In the genomic region with DNA sequence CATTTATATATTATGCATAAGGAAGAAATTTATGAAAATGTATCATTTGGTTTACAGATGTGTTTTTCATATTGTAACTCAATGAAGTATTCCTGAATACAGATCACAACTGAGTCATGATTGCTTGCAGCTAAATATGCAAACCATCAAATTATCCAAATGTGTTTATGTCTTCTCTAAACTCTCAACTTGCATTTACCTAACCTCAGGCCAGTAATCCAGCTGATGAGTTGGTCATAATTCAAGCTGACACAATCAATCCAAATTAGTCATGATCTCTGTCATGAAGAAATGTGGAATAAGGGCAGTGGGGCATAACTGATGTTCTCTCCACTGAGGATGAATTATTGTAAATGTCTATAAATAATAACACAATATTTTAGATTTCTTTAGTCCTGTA, we compare ENCODE assay signal across 17 cellular contexts.
DNase-seq lines count a peak whose midpoint lies in the region; TF ChIP-seq lines count a peak whose summit lies in the region.
"Had no signal": no experiment of that assay in that cellular context is flagged by ENCODE, and none has a peak within 500 bp of the region (broad histone marks: within the 10 kb centered on the region; RNA-seq: fewer than 3 reads in every experiment).

No MANE protein-coding gene starts in this region.

- no peak overlapping the region for H3K4me2 ChIP-seq in mammary epithelial cell (ENCODE audit: insufficient read depth, low read depth, low read length)
- H3K4me2 ChIP-seq: BLaER1 treated with 17β-estradiol and CSF1 and Interleukin-3, amounts not matched to agents 10 nM and 100 nM had no signal

- intact Hi-C loops in mammary epithelial cell (cut with micrococcal nuclease), result no loop called here
- intact Hi-C loops in breast epithelium (cut with DNase I; ENCODE audit: low total_unique reads), result no loop called here

- no peak for TF ChIP-seq CTCF in mammary epithelial cell (conservative IDR thresholded peaks at IDR 0.05 in 1 of 2, IDR thresholded peaks at IDR 0.05 in 1 of 2; ENCODE audit: extremely low read depth in 1 of 2, insufficient read depth in 1 of 2, low read depth in 1 of 2, low read length in 2 of 2)
- no peak for TF ChIP-seq CTCF in breast epithelium (IDR thresholded peaks at IDR 0.05)
- TF ChIP-seq CTCF in epithelial cell of esophagus (IDR thresholded peaks at IDR 0.05; ENCODE audit: insufficient read depth, low read depth, low read length, missing control alignments), result no peak

- H3K27me3 ChIP-seq in mammary epithelial cell (ENCODE audit: insufficient read depth, low read length), result no peaks in the 10 kb centered on the region
- no peaks in the 10 kb centered on the region for H3K27me3 ChIP-seq in breast epithelium
- H3K27me3 ChIP-seq: BLaER1 treated with 17β-estradiol and CSF1 and Interleukin-3, amounts not matched to agents 10 nM and 100 nM had no signal

- DNase-seq in mammary epithelial cell (peak; percentile 25), breast epithelium (ENCODE audit: low spot score in 2 of 2) (no peak), NCI-H1048 (lab: John Stamatoyannopoulos, UW) (peak; percentile 65), epithelial cell of esophagus (ENCODE audit: low read depth) (peak; percentile 57), retina (peak; percentile 37), globus pallidus (ENCODE audit: low spot score) (no peak), DMS153 treated with DMSO at 0.1 percent for 48 hours (lab: John Stamatoyannopoulos, UW; ENCODE audit: unreplicated experiment) (no peak)
- DNase-seq in activated CD4-positive, alpha-beta T cell treated with anti-CD3 and anti-CD28 coated beads, Interleukin-2, amount 50 U/mL, for 48 hours, result no peak
- DNase-seq: 8988T; Calu3; CD8-positive, alpha-beta T cell; DMS53; DND-41; EL; H9 had no signal

- H3K36me3 ChIP-seq in mammary epithelial cell (ENCODE audit: insufficient read depth, low read length), result no peaks in the 10 kb centered on the region
- H3K36me3 ChIP-seq in breast epithelium, result no peaks in the 10 kb centered on the region
- H3K36me3 ChIP-seq: BLaER1 treated with 17β-estradiol and CSF1 and Interleukin-3, amounts not matched to agents 10 nM and 100 nM had no signal

- TF ChIP-seq POLR2A in breast epithelium (IDR thresholded peaks at IDR 0.05), result no peak

- in situ Hi-C loops in mammary epithelial cell (cut with MboI; ENCODE audit: low sequenced_read_pairs in 2 of 2), result loop anchor here (25.0 kb wide), 1 partner anchor 250 kb away; no protein-coding TSS in a partner anchor

- BruUV-seq in mammary epithelial cell (replicated peaks; lab: Mats Ljungman, UMichigan), result no TSS peak

- no peaks in the 10 kb centered on the region for H3K79me2 ChIP-seq in mammary epithelial cell (ENCODE audit: insufficient read depth, low read length)

- H3K4me3 ChIP-seq in mammary epithelial cell (replicated peaks in 1 of 3; ENCODE audit: insufficient read depth in 1 of 3, low read depth in 2 of 3, low read length in 3 of 3) (no peak overlapping the region), breast epithelium (no peak overlapping the region), epithelial cell of esophagus (ENCODE audit: low read length) (no peak overlapping the region)
- H3K4me3 ChIP-seq: BLaER1 treated with 17β-estradiol and CSF1 and Interleukin-3, amounts not matched to agents 10 nM and 100 nM; GM12878 had no signal

- no peak overlapping the region for H2AFZ ChIP-seq in mammary epithelial cell (ENCODE audit: low read depth, low read length)

- no peaks in the 10 kb centered on the region for H4K20me1 ChIP-seq in mammary epithelial cell (ENCODE audit: insufficient read depth, low read length)
- H4K20me1 ChIP-seq: BLaER1 treated with 17β-estradiol and CSF1 and Interleukin-3, amounts not matched to agents 10 nM and 100 nM had no signal

- H3K27ac ChIP-seq in mammary epithelial cell (ENCODE audit: insufficient read depth, low read depth, low read length) (no peak overlapping the region), breast epithelium (no peak overlapping the region)
- H3K27ac ChIP-seq: BLaER1 treated with 17β-estradiol and CSF1 and Interleukin-3, amounts not matched to agents 10 nM and 100 nM had no signal

- dilution Hi-C loops in mammary epithelial cell (cut with HindIII; ENCODE audit: low sequenced_read_pairs), result loop anchor here (10.0 kb wide), 1 partner anchor 193 kb away; no protein-coding TSS in a partner anchor

- no peaks in the 10 kb centered on the region for H3K4me1 ChIP-seq in mammary epithelial cell (ENCODE audit: insufficient read depth, low read length)
- H3K4me1 ChIP-seq in breast epithelium, result no peaks in the 10 kb centered on the region

- CTCF ChIA-PET in mammary epithelial cell (lab: Charles Lee; ENCODE audit: low non-redundant PET), result no interaction called here

- H3K9ac ChIP-seq in mammary epithelial cell (ENCODE audit: insufficient read depth, low read length), result no peak overlapping the region
- H3K9ac ChIP-seq: BLaER1 treated with 17β-estradiol and CSF1 and Interleukin-3, amounts not matched to agents 10 nM and 100 nM had no signal

- no peaks in the 10 kb centered on the region for H3K9me3 ChIP-seq in mammary epithelial cell (replicated peaks; ENCODE audit: insufficient read depth, low read length)
- H3K9me3 ChIP-seq in breast epithelium, result peaks cover 0 to 10% of the 10 kb centered on the region in 2 donors

Comparison
In these comparisons a context has a peak if more than half of its experiments do, and no peak if none do; other contexts are left out.
1. DNase-seq: peak in mammary epithelial cell (single experiment), NCI-H1048 (single experiment), epithelial cell of esophagus (single experiment) and retina (single experiment); none in breast epithelium (0 of 2), globus pallidus (single experiment), activated CD4-positive, alpha-beta T cell treated with anti-CD3 and anti-CD28 coated beads, Interleukin-2, amount 50 U/mL, for 48 hours (0 of 2) and DMS153 treated with DMSO at 0.1 percent for 48 hours (single experiment).